ENCODE assay signal across 19 cellular contexts in the genomic region with DNA sequence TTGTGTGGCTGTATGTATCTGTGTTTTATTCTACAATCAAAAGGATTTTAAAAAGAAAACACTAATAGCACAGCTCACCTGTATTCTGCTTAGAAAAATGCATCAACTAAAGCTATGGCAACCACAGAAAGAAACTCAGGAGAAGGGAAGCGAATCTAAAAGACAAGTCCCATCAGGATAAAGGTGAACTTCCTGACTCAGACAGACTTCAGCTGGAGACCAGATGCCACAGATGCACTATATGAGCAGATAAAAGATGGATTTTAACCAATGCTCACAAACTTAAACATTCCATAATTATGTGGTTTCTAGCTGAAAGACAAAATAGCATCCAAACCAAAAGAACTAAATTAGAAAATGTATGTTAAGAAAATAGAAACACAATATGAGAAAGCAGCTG.
A peak's percentile ranks its signal among the peaks of the same experiment; 100 is the strongest.
DNase-seq lines count a peak whose midpoint lies in the region; ATAC-seq and TF ChIP-seq lines count a peak whose summit lies in the region.
"Had no signal": no experiment of that assay in that cellular context is flagged by ENCODE, and none has a peak within 500 bp of the region (broad histone marks: within the 10 kb centered on the region; RNA-seq: fewer than 3 reads in every experiment).

No MANE protein-coding gene starts in this region.

- no peaks in the 10 kb centered on the region for H3K9me3 Mint-ChIP-seq in neural progenitor cell
- no peaks in the 10 kb centered on the region for H3K9me3 Mint-ChIP-seq in H9
- H3K9me3 Mint-ChIP-seq in T-helper 2 cell treated with Interferon-gamma antibody and Interleukin-4, amounts not matched to agents 5 μg/mL and 100 μg/mL, for 36 hours, result no peaks in the 10 kb centered on the region
- H3K9me3 Mint-ChIP-seq: CD8-positive, alpha-beta T cell; GM23338; IgD-negative memory B cell had no signal

- H3F3A ChIP-seq in neural progenitor cell (ENCODE audit: low read depth), result peaks cover 28% of the 10 kb centered on the region

- ATAC-seq in IMR-90 (ENCODE audit: low read depth), result no peak
- ATAC-seq in T-helper 17 cell, result no peak
- ATAC-seq in foreskin keratinocyte, result peak; percentile 69
- ATAC-seq: CD8-positive, alpha-beta T cell; GM23338; HCT116 had no signal

- intact Hi-C loops in IMR-90 (cut with micrococcal nuclease), result no loop called here
- intact Hi-C loops in uterus (cut with DNase I; ENCODE audit: low total_unique reads), result no loop called here

- H3K56ac ChIP-seq in IMR-90 (ENCODE audit: extremely low read depth, insufficient read depth, low read length) (no peak overlapping the region), H9 (ENCODE audit: insufficient read length, low read depth, low read length) (no peak overlapping the region)

- POLR2A ChIA-PET in IMR-90 (lab: Charles Lee; ENCODE audit: unreplicated experiment), result interaction anchor here (0.6 kb wide), 1 partner anchor 9 kb away, joined by 4 read pairs; no protein-coding TSS in a partner anchor

- no TSS peak for BruUV-seq in IMR-90 (replicated peaks; lab: Mats Ljungman, UMichigan)

- H3K4me2 ChIP-seq in IMR-90 (ENCODE audit: low read depth, low read length) (no peak overlapping the region), neural progenitor cell (peak overlapping the region; percentile 4), H9 (ENCODE audit: insufficient read depth, insufficient read length, low read length) (no peak overlapping the region)
- H3K4me2 ChIP-seq: BLaER1 treated with 17β-estradiol and CSF1 and Interleukin-3, amounts not matched to agents 10 nM and 100 nM; GM23338 had no signal

- no peak overlapping the region for H3K23ac ChIP-seq in IMR-90 (ENCODE audit: low read depth, low read length)
- H3K23ac ChIP-seq in H9 (ENCODE audit: insufficient read length, low read depth, low read length), result no peak overlapping the region

- H3K18ac ChIP-seq in IMR-90 (ENCODE audit: low read depth, low read length) (no peak overlapping the region), H9 (ENCODE audit: insufficient read length, low read depth, low read length) (no peak overlapping the region)

- WGBS in IMR-90 (ENCODE audit: extremely low coverage in 2 of 2, insufficient read length in 1 of 2), 2 experiments, result no CpG with 5 or more reads among the region's 1 CpG
- no CpG with 5 or more reads among the region's 1 CpG for WGBS in H9 (ENCODE audit: extremely low coverage, insufficient read length, low lambda C conversion rate)

- DNase-seq in IMR-90 (peak; percentile 44), T-helper 17 cell (no peak), foreskin keratinocyte (peak; percentile 42 to 70), neural progenitor cell (ENCODE audit: low spot score) (no peak), H9 (no peak), uterus (no peak), T-helper 1 cell (no peak)
- no peak for DNase-seq in T-helper 2 cell treated with Interferon-gamma antibody and Interleukin-4, amounts not matched to agents 5 μg/mL and 100 μg/mL, for 36 hours (ENCODE audit: low spot score)
- DNase-seq: CD8-positive, alpha-beta T cell; NCI-H1105; NCI-H1694 treated with DMSO at 0.1 percent for 48 hours; NCI-H2081 treated with DMSO at 0.1 percent for 48 hours; NCI-H2171 treated with DMSO at 0.1 percent for 48 hours; NCI-H524 treated with DMSO at 0.1 percent for 48 hours; Right ventricle myocardium superior had no signal

- H3K4me1 ChIP-seq in IMR-90 (ENCODE audit: control insufficient read depth, insufficient read depth, low read length) (peaks cover 3% of the 10 kb centered on the region; the same call in 1 of the 2 replicates), foreskin keratinocyte (peaks cover 10% of the 10 kb centered on the region), neural progenitor cell (peaks cover 62% of the 10 kb centered on the region), H9 (ENCODE audit: insufficient read depth, low read length) (peaks cover 8% of the 10 kb centered on the region), uterus (no peaks in the 10 kb centered on the region)

- H3K9me1 ChIP-seq in IMR-90 (ENCODE audit: insufficient read depth, low read length), result peaks cover 9% of the 10 kb centered on the region

- H3K4me3 ChIP-seq in IMR-90 (ENCODE audit: insufficient read depth, low read depth, low read length), result no peak overlapping the region
- H3K4me3 ChIP-seq in neural progenitor cell, result no peak overlapping the region
- H3K4me3 ChIP-seq in uterus, result no peak overlapping the region
- H3K4me3 ChIP-seq: BLaER1 treated with 17β-estradiol and CSF1 and Interleukin-3, amounts not matched to agents 10 nM and 100 nM; GM23338 had no signal

- H4K91ac ChIP-seq in IMR-90 (ENCODE audit: insufficient read depth, low read depth, low read length), result no peak overlapping the region
- no peak overlapping the region for H4K91ac ChIP-seq in H9 (ENCODE audit: insufficient read length, low read depth, low read length)

- no peak overlapping the region for H2BK120ac ChIP-seq in IMR-90 (ENCODE audit: low read depth, low read length)
- no peak overlapping the region for H2BK120ac ChIP-seq in H9 (ENCODE audit: low read depth, low read length, poor library complexity, severe bottlenecking)

- no peak overlapping the region for H3T11ph ChIP-seq in H9 (ENCODE audit: low read length)

- H4K5ac ChIP-seq in IMR-90 (ENCODE audit: low read depth, low read length) (no peak overlapping the region), H9 (ENCODE audit: insufficient read length, low read depth, low read length) (no peak overlapping the region)

- no peak overlapping the region for H4K8ac ChIP-seq in IMR-90 (ENCODE audit: low read depth in 2 of 2, low read length in 2 of 2)
- H4K8ac ChIP-seq in H9 (replicated peaks; ENCODE audit: insufficient read length, low read depth, low read length), result no peak overlapping the region

- no peak for TF ChIP-seq POLR2A in IMR-90 (IDR thresholded peaks at IDR 0.05; ENCODE audit: low read depth, low read length)
- TF ChIP-seq POLR2A in uterus (IDR thresholded peaks at IDR 0.05), result no peak

- in situ Hi-C loops in IMR-90 (cut with MboI; ENCODE audit: low sequenced_read_pairs), result no loop called here

- H3K36me3 ChIP-seq in IMR-90 (ENCODE audit: control insufficient read depth, insufficient read depth, low read length), result 0 out of 2 replicates have a peak, but pooled peaks cover 2% of the 10 kb centered on the region
- no peaks in the 10 kb centered on the region for H3K36me3 ChIP-seq in neural progenitor cell
- H3K36me3 ChIP-seq in uterus, result no peaks in the 10 kb centered on the region

- H3K27ac Mint-ChIP-seq in T-helper 17 cell, result peak overlapping the region; percentile 27
- H3K27ac Mint-ChIP-seq in neural progenitor cell, result no peak overlapping the region
- H3K27ac Mint-ChIP-seq in H9, result peak overlapping the region in 1 of 3 experiments; percentile 38; a peak in 1 of 7 replicates
- no peak overlapping the region for H3K27ac Mint-ChIP-seq in T-helper 2 cell treated with Interferon-gamma antibody and Interleukin-4, amounts not matched to agents 5 μg/mL and 100 μg/mL, for 36 hours
- H3K27ac Mint-ChIP-seq: CD8-positive, alpha-beta T cell; GM23338 had no signal

- H3K4me1 Mint-ChIP-seq in T-helper 17 cell (peaks cover 15% of the 10 kb centered on the region), neural progenitor cell (peaks cover 55% of the 10 kb centered on the region), H9 (peaks cover 35 to 45% of the 10 kb centered on the region in 2 experiments)
- H3K4me1 Mint-ChIP-seq in T-helper 2 cell treated with Interferon-gamma antibody and Interleukin-4, amounts not matched to agents 5 μg/mL and 100 μg/mL, for 36 hours (ENCODE audit: low read depth), result peaks cover 49% of the 10 kb centered on the region

- H3K9ac ChIP-seq in IMR-90 (ENCODE audit: low read depth, low read length) (no peak overlapping the region), neural progenitor cell (no peak overlapping the region), H9 (ENCODE audit: extremely low read depth, insufficient read length, low read length) (no peak overlapping the region)
- H3K9ac ChIP-seq: BLaER1 treated with 17β-estradiol and CSF1 and Interleukin-3, amounts not matched to agents 10 nM and 100 nM had no signal

- TF ChIP-seq CTCF in IMR-90 (conservative IDR thresholded peaks at IDR 0.05; ENCODE audit: low read depth, low read length) (no peak), foreskin keratinocyte (conservative IDR thresholded peaks at IDR 0.05) (no peak), neural progenitor cell (IDR thresholded peaks at IDR 0.05) (no peak), H9 (conservative IDR thresholded peaks at IDR 0.05) (no peak), uterus (IDR thresholded peaks at IDR 0.05) (no peak)

- H2AFZ ChIP-seq in IMR-90 (replicated peaks; ENCODE audit: low read length, poor library complexity) (no peak overlapping the region), neural progenitor cell (replicated peaks) (no peak overlapping the region), H9 (ENCODE audit: low read length) (no peak overlapping the region)
- H2AFZ ChIP-seq: GM23338 had no signal

- H2BK5ac ChIP-seq in IMR-90 (ENCODE audit: low read depth, low read length, poor library complexity, severe bottlenecking), result no peak overlapping the region
- no peak overlapping the region for H2BK5ac ChIP-seq in H9 (ENCODE audit: insufficient read length, low read length)

- H3K4ac ChIP-seq in IMR-90 (ENCODE audit: low read depth, low read length) (no peak overlapping the region), H9 (ENCODE audit: low read depth, low read length) (no peak overlapping the region)

- dilution Hi-C loops in IMR-90 (cut with HindIII; ENCODE audit: low sequenced_read_pairs, unreplicated experiment), result no loop called here

- no peak overlapping the region for H2AK9ac ChIP-seq in IMR-90 (replicated peaks; ENCODE audit: low read depth, low read length, poor library complexity)

- peaks cover 7% of the 10 kb centered on the region for H3K36me3 Mint-ChIP-seq in T-helper 17 cell (ENCODE audit: low read depth)
- H3K36me3 Mint-ChIP-seq in neural progenitor cell, result peaks cover 6% of the 10 kb centered on the region
- H3K36me3 Mint-ChIP-seq in H9 (ENCODE audit: insufficient read depth in 1 of 3, low read depth in 3 of 3), result peaks cover 0 to 5% (median 4%) of the 10 kb centered on the region in 3 experiments; a peak in 3 of 7 replicates
- H3K36me3 Mint-ChIP-seq in T-helper 2 cell treated with Interferon-gamma antibody and Interleukin-4, amounts not matched to agents 5 μg/mL and 100 μg/mL, for 36 hours (ENCODE audit: low read depth), result peaks cover 14% of the 10 kb centered on the region
- H3K36me3 Mint-ChIP-seq: CD8-positive, alpha-beta T cell; IgD-negative memory B cell had no signal

- H3K14ac ChIP-seq in IMR-90 (replicated peaks; ENCODE audit: low read depth, low read length) (no peak overlapping the region), H9 (ENCODE audit: insufficient read depth, low read length) (no peak overlapping the region)

- H3K79me1 ChIP-seq in IMR-90 (ENCODE audit: low read depth in 1 of 2, low read length in 2 of 2) (peaks cover 42 to 72% of the 10 kb centered on the region in 2 experiments), H9 (ENCODE audit: insufficient read depth, low read depth, low read length, poor library complexity, severe bottlenecking) (peaks cover 13% of the 10 kb centered on the region)

- H3K27ac ChIP-seq in IMR-90 (ENCODE audit: insufficient read depth, low read length) (no peak overlapping the region), foreskin keratinocyte (no peak overlapping the region), neural progenitor cell (peak overlapping the region; percentile 10), H9 (ENCODE audit: insufficient read length, low read depth, low read length) (no peak overlapping the region), uterus (no peak overlapping the region)
- H3K27ac ChIP-seq: BLaER1 treated with 17β-estradiol and CSF1 and Interleukin-3, amounts not matched to agents 10 nM and 100 nM had no signal

- H3K79me2 ChIP-seq in neural progenitor cell (ENCODE audit: low read depth), result peaks cover 100% of the 10 kb centered on the region
- H3K79me2 ChIP-seq in H9 (ENCODE audit: insufficient read depth, low read length), result peaks cover 2% of the 10 kb centered on the region; the same call in 1 of the 2 replicates

- H2BK20ac ChIP-seq in IMR-90 (ENCODE audit: low read depth, low read length) (no peak overlapping the region), H9 (ENCODE audit: low read depth, low read length, poor library complexity, severe bottlenecking) (no peak overlapping the region)

- H3K4me3 Mint-ChIP-seq in T-helper 17 cell (no peak overlapping the region), neural progenitor cell (no peak overlapping the region), H9 (no peak overlapping the region)
- H3K4me3 Mint-ChIP-seq in T-helper 2 cell treated with Interferon-gamma antibody and Interleukin-4, amounts not matched to agents 5 μg/mL and 100 μg/mL, for 36 hours, result no peak overlapping the region
- H3K4me3 Mint-ChIP-seq: CD8-positive, alpha-beta T cell; GM23338; IgD-negative memory B cell had no signal

- CTCF ChIA-PET in IMR-90 (lab: Yijun Ruan, JAX), result interaction anchor here (0.6 to 1.3 kb wide), 3 partner anchors 12 to 140 kb away, joined by 3 to 4 read pairs (median 3); no protein-coding TSS in a partner anchor

- no peak overlapping the region for H2BK15ac ChIP-seq in IMR-90 (ENCODE audit: low read depth, low read length)
- no peak overlapping the region for H2BK15ac ChIP-seq in H9 (ENCODE audit: low read depth, low read length)

- no peak for TF ChIP-seq RAD21 in IMR-90 (IDR thresholded peaks at IDR 0.05; ENCODE audit: low read length)

- H3K9me3 ChIP-seq in IMR-90 (ENCODE audit: control insufficient read depth, insufficient read depth, low read length) (no peaks in the 10 kb centered on the region), T-helper 17 cell (ENCODE audit: control insufficient read depth, low read length, poor library complexity, severe bottlenecking) (no peaks in the 10 kb centered on the region), neural progenitor cell (ENCODE audit: low read depth) (no peaks in the 10 kb centered on the region), H9 (ENCODE audit: control insufficient read depth, low read depth, low read length) (no peaks in the 10 kb centered on the region), uterus (no peaks in the 10 kb centered on the region)
- H3K9me3 ChIP-seq: BLaER1 treated with 17β-estradiol and CSF1 and Interleukin-3, amounts not matched to agents 10 nM and 100 nM had no signal

- H3K27me3 ChIP-seq in IMR-90 (ENCODE audit: control insufficient read depth, insufficient read depth, low read length) (no peaks in the 10 kb centered on the region), foreskin keratinocyte (no peaks in the 10 kb centered on the region), neural progenitor cell (no peaks in the 10 kb centered on the region), H9 (ENCODE audit: insufficient read depth, low read length) (no peaks in the 10 kb centered on the region), uterus (no peaks in the 10 kb centered on the region)
- H3K27me3 ChIP-seq: BLaER1 treated with 17β-estradiol and CSF1 and Interleukin-3, amounts not matched to agents 10 nM and 100 nM had no signal

- H4K20me1 ChIP-seq in IMR-90 (ENCODE audit: insufficient read depth, low read length) (peaks cover 43% of the 10 kb centered on the region), neural progenitor cell (ENCODE audit: low read depth) (peaks cover 92% of the 10 kb centered on the region), H9 (ENCODE audit: control insufficient read depth, insufficient read depth, insufficient read length) (no peaks in the 10 kb centered on the region)

- H3K27me3 Mint-ChIP-seq in T-helper 17 cell (no peaks in the 10 kb centered on the region), neural progenitor cell (ENCODE audit: insufficient read depth, low read depth) (no peaks in the 10 kb centered on the region), H9 (ENCODE audit: low read depth) (no peaks in the 10 kb centered on the region)
- no peaks in the 10 kb centered on the region for H3K27me3 Mint-ChIP-seq in T-helper 2 cell treated with Interferon-gamma antibody and Interleukin-4, amounts not matched to agents 5 μg/mL and 100 μg/mL, for 36 hours (ENCODE audit: low read depth)
- H3K27me3 Mint-ChIP-seq: IgD-negative memory B cell had no signal

- no peaks in the 10 kb centered on the region for H3K23me2 ChIP-seq in H9 (ENCODE audit: insufficient read length, low read depth, low read length, poor library complexity, severe bottlenecking)

- H2AK5ac ChIP-seq in IMR-90 (ENCODE audit: low read depth, low read length), result no peak overlapping the region
- H2AK5ac ChIP-seq in H9 (ENCODE audit: insufficient read length, low read length), result no peak overlapping the region

- H2BK12ac ChIP-seq in H9 (ENCODE audit: insufficient read length, low read depth, low read length), result no peak overlapping the region

Comparison
In these comparisons a context has a peak if more than half of its experiments do, and no peak if none do; other contexts are left out.
1. DNase-seq: peak in IMR-90 (single experiment) and foreskin keratinocyte (2 of 2); none in T-helper 17 cell (0 of 3), neural progenitor cell (single experiment), H9 (single experiment), uterus (0 of 2), T-helper 1 cell (0 of 5) and T-helper 2 cell treated with Interferon-gamma antibody and Interleukin-4, amounts not matched to agents 5 μg/mL and 100 μg/mL, for 36 hours (single experiment).